In the genomic region with DNA sequence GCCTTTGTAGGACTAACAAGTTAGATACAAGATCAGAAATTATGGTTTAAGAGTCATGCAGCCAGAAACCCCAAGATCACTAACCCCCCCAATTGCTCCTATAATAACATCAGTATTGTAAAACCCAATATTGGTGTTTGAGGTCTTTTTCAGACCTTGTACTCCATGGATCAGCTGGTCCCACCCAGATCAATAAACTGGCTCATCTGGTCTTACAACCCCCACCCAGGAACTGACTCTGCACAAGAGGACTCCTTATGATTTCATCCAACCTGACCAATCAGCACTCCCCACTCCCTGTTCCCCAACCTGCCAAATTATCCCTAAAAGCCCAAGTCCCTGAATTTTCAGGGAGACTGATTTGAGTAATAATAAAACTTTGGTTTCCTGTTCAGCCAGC, we compare ENCODE assay signal across 19 cellular contexts. TPM values are rescaled to one million over a fixed set of nuclear protein-coding genes. Genes with fewer than 3 reads are reported as not detected.
DNase-seq lines count a peak whose midpoint lies in the region; ATAC-seq and TF ChIP-seq lines count a peak whose summit lies in the region.
"Had no signal": no experiment of that assay in that cellular context is flagged by ENCODE, and none has a peak within 500 bp of the region (broad histone marks: within the 10 kb centered on the region; RNA-seq: fewer than 3 reads in every experiment).

No MANE protein-coding gene starts in this region.

- H3K4me3 Mint-ChIP-seq in Calu3 (ENCODE audit: low read depth, unreplicated experiment), result peak overlapping the region; percentile 51
- H3K4me3 Mint-ChIP-seq in dendritic cell treated with granulocyte-macrophage colony-stimulating factor and Interleukin-4, amounts not matched to agents 40 ng/mL and 50 ng/mL, for 4 days, result no peak overlapping the region
- H3K4me3 Mint-ChIP-seq in neural progenitor cell, result no peak overlapping the region
- no peak overlapping the region for H3K4me3 Mint-ChIP-seq in activated CD8-positive, alpha-beta T cell treated with anti-CD3 and anti-CD28 coated beads, Interleukin-2, amount 10 ng/mL, durations not matched to agents 7 days and 5 days
- H3K4me3 Mint-ChIP-seq: B cell; CD8-positive, alpha-beta T cell; GM23338; HFFc6 had no signal

- DNase-seq in Calu3, result peak; percentile 76
- peak; percentile 30 for DNase-seq in HT-29 (ENCODE audit: low spot score)
- DNase-seq in neural progenitor cell (ENCODE audit: low spot score), result no peak
- DNase-seq in activated CD8-positive, alpha-beta T cell treated with anti-CD3 and anti-CD28 coated beads, Interleukin-2, amount 10 ng/mL, durations not matched to agents 7 days and 5 days, result no peak
- DNase-seq in lower leg skin (ENCODE audit: low spot score in 2 of 2), result no peak
- DNase-seq: CD8-positive, alpha-beta T cell; DMS 273 treated with DMSO at 0.1 percent for 48 hours; DMS53; H7; HFFc6; KBM-7 had no signal

- H2AFZ ChIP-seq in neural progenitor cell (replicated peaks), result no peak overlapping the region
- H2AFZ ChIP-seq: GM23338 had no signal

- POLR2A ChIA-PET in activated CD8-positive, alpha-beta T cell treated with anti-CD3 and anti-CD28 coated beads, Interleukin-2, amount 10 ng/mL, durations not matched to agents 7 days and 5 days (lab: Charles Lee), result no interaction called here

- H3K4me1 ChIP-seq in neural progenitor cell, result peaks cover 36% of the 10 kb centered on the region

- H3K79me2 ChIP-seq in neural progenitor cell (ENCODE audit: low read depth), result no peaks in the 10 kb centered on the region

- H3K9ac ChIP-seq in neural progenitor cell, result no peak overlapping the region
- H3K9ac ChIP-seq: BLaER1 treated with 17β-estradiol and CSF1 and Interleukin-3, amounts not matched to agents 10 nM and 100 nM had no signal

- TF ChIP-seq CTCF in Calu3 (IDR thresholded peaks at IDR 0.05; ENCODE audit: unreplicated experiment) (no peak), neural progenitor cell (IDR thresholded peaks at IDR 0.05) (no peak), lower leg skin (IDR thresholded peaks at IDR 0.05) (no peak)

- H3K27me3 Mint-ChIP-seq in Calu3 (ENCODE audit: unreplicated experiment), result no peaks in the 10 kb centered on the region
- no peaks in the 10 kb centered on the region for H3K27me3 Mint-ChIP-seq in dendritic cell treated with granulocyte-macrophage colony-stimulating factor and Interleukin-4, amounts not matched to agents 40 ng/mL and 50 ng/mL, for 4 days
- H3K27me3 Mint-ChIP-seq in neural progenitor cell (ENCODE audit: insufficient read depth, low read depth), result peaks cover 5% of the 10 kb centered on the region
- peaks cover 24% of the 10 kb centered on the region for H3K27me3 Mint-ChIP-seq in activated CD8-positive, alpha-beta T cell treated with anti-CD3 and anti-CD28 coated beads, Interleukin-2, amount 10 ng/mL, durations not matched to agents 7 days and 5 days (ENCODE audit: low read depth)
- H3K27me3 Mint-ChIP-seq: B cell, IgD-negative memory B cell had no signal

- CTCF ChIA-PET in Calu3 (lab: Charles Lee), result interaction anchor here (0.8 kb wide), 1 partner anchor 38 kb away, joined by 4 read pairs; no protein-coding TSS in a partner anchor
- CTCF ChIA-PET in activated CD8-positive, alpha-beta T cell treated with anti-CD3 and anti-CD28 coated beads, Interleukin-2, amount 10 ng/mL, durations not matched to agents 7 days and 5 days (lab: Charles Lee), result no interaction called here

- H3K27ac ChIP-seq in neural progenitor cell, result no peak overlapping the region
- H3K27ac ChIP-seq: HL-60 had no signal

- H3F3A ChIP-seq in neural progenitor cell (ENCODE audit: low read depth), result peaks cover 32% of the 10 kb centered on the region

- peaks cover 5% of the 10 kb centered on the region for H3K36me3 Mint-ChIP-seq in Calu3 (ENCODE audit: insufficient read depth, unreplicated experiment)
- H3K36me3 Mint-ChIP-seq in dendritic cell treated with granulocyte-macrophage colony-stimulating factor and Interleukin-4, amounts not matched to agents 40 ng/mL and 50 ng/mL, for 4 days (ENCODE audit: low read depth), result no peaks in the 10 kb centered on the region
- H3K36me3 Mint-ChIP-seq in neural progenitor cell, result peaks cover 1% of the 10 kb centered on the region
- no peaks in the 10 kb centered on the region for H3K36me3 Mint-ChIP-seq in activated CD8-positive, alpha-beta T cell treated with anti-CD3 and anti-CD28 coated beads, Interleukin-2, amount 10 ng/mL, durations not matched to agents 7 days and 5 days (ENCODE audit: low read depth)
- H3K36me3 Mint-ChIP-seq: CD8-positive, alpha-beta T cell; IgD-negative memory B cell had no signal

- H3K27ac Mint-ChIP-seq in Calu3 (ENCODE audit: unreplicated experiment) (peak overlapping the region; percentile 86), neural progenitor cell (peak overlapping the region; percentile 30)
- peak overlapping the region; percentile 78 for H3K27ac Mint-ChIP-seq in dendritic cell treated with granulocyte-macrophage colony-stimulating factor and Interleukin-4, amounts not matched to agents 40 ng/mL and 50 ng/mL, for 4 days
- no peak overlapping the region for H3K27ac Mint-ChIP-seq in activated CD8-positive, alpha-beta T cell treated with anti-CD3 and anti-CD28 coated beads, Interleukin-2, amount 10 ng/mL, durations not matched to agents 7 days and 5 days
- H3K27ac Mint-ChIP-seq: B cell; CD8-positive, alpha-beta T cell; GM23338; HFFc6 had no signal

- peaks cover 7% of the 10 kb centered on the region for H3K27me3 ChIP-seq in neural progenitor cell
- H3K27me3 ChIP-seq: BLaER1 treated with 17β-estradiol and CSF1 and Interleukin-3, amounts not matched to agents 10 nM and 100 nM had no signal

- H3K9me3 Mint-ChIP-seq in Calu3 (ENCODE audit: low read depth, unreplicated experiment) (no peaks in the 10 kb centered on the region), neural progenitor cell (no peaks in the 10 kb centered on the region)
- no peaks in the 10 kb centered on the region for H3K9me3 Mint-ChIP-seq in dendritic cell treated with granulocyte-macrophage colony-stimulating factor and Interleukin-4, amounts not matched to agents 40 ng/mL and 50 ng/mL, for 4 days
- no peaks in the 10 kb centered on the region for H3K9me3 Mint-ChIP-seq in activated CD8-positive, alpha-beta T cell treated with anti-CD3 and anti-CD28 coated beads, Interleukin-2, amount 10 ng/mL, durations not matched to agents 7 days and 5 days (ENCODE audit: insufficient read depth)
- H3K9me3 Mint-ChIP-seq: CD8-positive, alpha-beta T cell; GM23338; HFFc6; IgD-negative memory B cell had no signal

- H3K4me3 ChIP-seq in neural progenitor cell (no peak overlapping the region), lower leg skin (ENCODE audit: low read depth, poor library complexity, severe bottlenecking) (no peak overlapping the region)
- H3K4me3 ChIP-seq: BLaER1 treated with 17β-estradiol and CSF1 and Interleukin-3, amounts not matched to agents 10 nM and 100 nM; GM23338 had no signal

- intact Hi-C loops in Calu3 (cut with micrococcal nuclease; ENCODE audit: unreplicated experiment) (no loop called here), lower leg skin (cut with DNase I; ENCODE audit: low total_unique reads) (no loop called here)
- intact Hi-C loops in dendritic cell treated with granulocyte-macrophage colony-stimulating factor and Interleukin-4, amounts not matched to agents 40 ng/mL and 50 ng/mL, for 4 days (cut with micrococcal nuclease), result no loop called here

- no peak for ATAC-seq in activated CD8-positive, alpha-beta T cell treated with anti-CD3 and anti-CD28 coated beads, Interleukin-2, amount 10 ng/mL, durations not matched to agents 7 days and 5 days
- no peak for ATAC-seq in HG03280 (IDR thresholded peaks at IDR 0.05; ENCODE audit: unreplicated experiment)
- ATAC-seq: CD8-positive, alpha-beta T cell; GM23338; HCT116 had no signal

- H3K4me1 Mint-ChIP-seq in Calu3 (ENCODE audit: low read depth, unreplicated experiment) (peaks cover 70% of the 10 kb centered on the region), neural progenitor cell (peaks cover 45% of the 10 kb centered on the region)
- peaks cover 68% of the 10 kb centered on the region for H3K4me1 Mint-ChIP-seq in dendritic cell treated with granulocyte-macrophage colony-stimulating factor and Interleukin-4, amounts not matched to agents 40 ng/mL and 50 ng/mL, for 4 days (ENCODE audit: low read depth)
- peaks cover 42% of the 10 kb centered on the region for H3K4me1 Mint-ChIP-seq in activated CD8-positive, alpha-beta T cell treated with anti-CD3 and anti-CD28 coated beads, Interleukin-2, amount 10 ng/mL, durations not matched to agents 7 days and 5 days (ENCODE audit: low read depth)

- no peaks in the 10 kb centered on the region for H4K20me1 ChIP-seq in neural progenitor cell (ENCODE audit: low read depth)
- H4K20me1 ChIP-seq: BLaER1 treated with 17β-estradiol and CSF1 and Interleukin-3, amounts not matched to agents 10 nM and 100 nM had no signal

- H3K9me3 ChIP-seq in neural progenitor cell (ENCODE audit: low read depth), result no peaks in the 10 kb centered on the region
- H3K9me3 ChIP-seq: BLaER1 treated with 17β-estradiol and CSF1 and Interleukin-3, amounts not matched to agents 10 nM and 100 nM had no signal

- BruUV-seq in Calu3 (replicated peaks; lab: Mats Ljungman, UMichigan), result no TSS peak

- no peak overlapping the region for H3K4me2 ChIP-seq in neural progenitor cell
- H3K4me2 ChIP-seq: GM23338 had no signal

- no peak for TF ChIP-seq POLR2A in lower leg skin (IDR thresholded peaks at IDR 0.05)

- H3K36me3 ChIP-seq in neural progenitor cell, result no peaks in the 10 kb centered on the region
- H3K36me3 ChIP-seq: BLaER1 treated with 17β-estradiol and CSF1 and Interleukin-3, amounts not matched to agents 10 nM and 100 nM had no signal

RNA-seq across cellular contexts. Expression of a gene that starts 6.4 kb away (rescaled TPM):
- 23.3 and 26.0 TPM in 2 replicates for total RNA-seq in Calu3 (2022)
- 3.7 and 6.0 TPM in 2 replicates for total RNA-seq in HT-29 (2014; rRNA removed; shearing (Covaris generic))
- total RNA-seq in neural progenitor cell (ENCODE audit: low replicate concordance), result 2.0 and 2.6 TPM in 2 replicates
- total RNA-seq in activated CD8-positive, alpha-beta T cell treated with anti-CD3 and anti-CD28 coated beads, Interleukin-2, amount 10 ng/mL, durations not matched to agents 7 days and 5 days, result 1 to 10 TPM; 2.2 to 3.9 TPM
- 10 to 100 TPM in 1 of 4 donors, 1 to 10 TPM in 3; 6.8 to 11.4 (median 9.3) TPM for total RNA-seq in lower leg skin

Comparison
In these comparisons a context has a peak if more than half of its experiments do, and no peak if none do; other contexts are left out.
1. DNase-seq: peak in Calu3 (single experiment) and HT-29 (single experiment); none in neural progenitor cell (single experiment), activated CD8-positive, alpha-beta T cell treated with anti-CD3 and anti-CD28 coated beads, Interleukin-2, amount 10 ng/mL, durations not matched to agents 7 days and 5 days (single experiment) and lower leg skin (0 of 2).